ENCODE assay signal across 10 cellular contexts in genomic region chr17:20266806-20267458, GRCh38.
A peak's percentile ranks its signal among the peaks of the same experiment; 100 is the strongest.
DNase-seq lines count a peak whose midpoint lies in the region; ATAC-seq lines count a peak whose summit lies in the region.
"Had no signal": no experiment of that assay in that cellular context is flagged by ENCODE, and none has a peak within 500 bp of the region (broad histone marks: within the 10 kb centered on the region; RNA-seq: fewer than 3 reads in every experiment).

No MANE protein-coding gene starts in this region.

- H3K27ac Mint-ChIP-seq in activated naive CD4-positive, alpha-beta T cell treated with anti-CD3 and anti-CD28 coated beads, Interleukin-2, amount 50 U/mL, for 24 hours = peak overlapping the region; percentile 70

- ATAC-seq in GM21529 (IDR thresholded peaks at IDR 0.05; ENCODE audit: unreplicated experiment) = no peak

- no peak overlapping the region for H3K4me3 Mint-ChIP-seq in activated naive CD4-positive, alpha-beta T cell treated with anti-CD3 and anti-CD28 coated beads, Interleukin-2, amount 50 U/mL, for 24 hours

- peaks cover 91% of the 10 kb centered on the region for H3K4me1 Mint-ChIP-seq in activated naive CD4-positive, alpha-beta T cell treated with anti-CD3 and anti-CD28 coated beads, Interleukin-2, amount 50 U/mL, for 24 hours

- H3K27ac ChIP-seq in substantia nigra (ENCODE audit: low read depth, low read length, poor library complexity, severe bottlenecking) = peak overlapping the region; percentile 19

- no peaks in the 10 kb centered on the region for H3K36me3 Mint-ChIP-seq in activated naive CD4-positive, alpha-beta T cell treated with anti-CD3 and anti-CD28 coated beads, Interleukin-2, amount 50 U/mL, for 24 hours

- no peaks in the 10 kb centered on the region for H3K9me3 Mint-ChIP-seq in activated naive CD4-positive, alpha-beta T cell treated with anti-CD3 and anti-CD28 coated beads, Interleukin-2, amount 50 U/mL, for 24 hours

- no peaks in the 10 kb centered on the region for H3K27me3 Mint-ChIP-seq in activated naive CD4-positive, alpha-beta T cell treated with anti-CD3 and anti-CD28 coated beads, Interleukin-2, amount 50 U/mL, for 24 hours

- DNase-seq in activated naive CD4-positive, alpha-beta T cell (lab: John Stamatoyannopoulos, UW) = no peak
- peak; percentile 39 to 75 for DNase-seq in NCI-H446 (lab: John Stamatoyannopoulos, UW)
- DNase-seq in dedifferentiated amniotic fluid mesenchymal stem cell (ENCODE audit: extremely low spot score) = peak; percentile 41
- peak in 1 of 49 donors; percentile 14 for DNase-seq in substantia nigra (lab: John Stamatoyannopoulos, UW)
- DNase-seq in COLO829 (ENCODE audit: low spot score) = no peak
- no peak for DNase-seq in GF-D8 (lab: John Stamatoyannopoulos, UW)
- DNase-seq: activated gamma-delta T cell, hippocampal formation had no signal

Comparison
In these comparisons a context has a peak if more than half of its experiments do, and no peak if none do; other contexts are left out.
1. DNase-seq: peak in NCI-H446 (2 of 2) and dedifferentiated amniotic fluid mesenchymal stem cell (single experiment); none in activated naive CD4-positive, alpha-beta T cell (0 of 4), COLO829 (single experiment) and GF-D8 (single experiment).